Comparison of ENCODE assay signal across 1 cellular context in the genomic region with DNA sequence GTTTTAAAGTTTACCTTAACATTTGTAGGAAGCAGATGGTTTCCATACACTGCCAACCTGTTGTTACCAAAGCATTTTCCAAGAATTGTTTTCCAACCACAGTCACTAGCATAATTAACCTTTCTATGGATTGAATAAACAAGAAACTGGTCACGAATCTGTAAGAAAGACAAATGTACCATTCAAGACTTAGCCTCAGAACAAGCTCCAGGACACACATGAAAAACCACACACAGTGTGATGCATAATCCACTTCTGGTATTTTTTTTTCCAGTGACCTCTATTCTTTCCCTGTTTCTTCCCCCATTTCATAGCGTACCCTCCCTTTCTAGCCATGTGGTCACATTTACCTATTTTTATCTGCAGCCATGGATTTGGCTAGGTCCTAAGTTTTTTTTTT.
TF ChIP-seq lines count a peak whose summit lies in the region.

No MANE protein-coding gene starts in this region.

TF ChIP-seq in GM23338, 12 proteins besides CTCF, POLR2A, EP300 and RAD21 (continued from another document):
- TF ChIP-seq ZNF462 (CRISPR knock-in tag; IDR thresholded peaks at IDR 0.05) (no peak), ETS1 (IDR thresholded peaks at IDR 0.05) (no peak)
TF ChIP-seq in GM23338: peak in this region for 0.
